ENCODE assay signal across 1 cellular context in the genomic region with DNA sequence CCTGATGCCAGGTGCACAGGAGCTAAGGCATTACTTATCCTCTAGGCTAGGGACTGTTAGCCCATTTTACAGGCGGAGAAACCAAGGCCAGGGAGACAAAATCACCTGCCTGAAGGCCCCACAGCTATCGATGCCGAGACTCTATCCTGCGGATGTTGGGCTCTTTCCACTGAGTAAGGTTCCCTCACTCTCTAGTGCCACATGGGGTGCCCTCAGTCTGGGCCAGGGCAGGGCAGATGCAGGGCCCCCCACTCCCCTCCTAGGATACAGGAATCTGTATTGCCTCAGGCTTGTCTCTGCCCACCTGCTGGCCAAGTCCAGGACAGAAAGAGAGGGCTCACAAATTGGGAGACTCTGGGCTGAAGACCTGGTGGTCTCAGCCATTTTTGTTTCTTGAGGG.
A peak's percentile ranks its signal among the peaks of the same experiment; 100 is the strongest.
TF ChIP-seq lines count a peak whose summit lies in the region.

No MANE protein-coding gene starts in this region.

TF ChIP-seq in K562, 482 proteins besides CTCF, POLR2A, EP300 and RAD21 (continued from another document):
- TF ChIP-seq ZNF592 (IDR thresholded peaks at IDR 0.05) = no peak
- TF ChIP-seq MAFF (IDR thresholded peaks at IDR 0.05; ENCODE audit: low read length) = no peak
- peak; percentile 33; the same call in 1 of the 2 replicates for TF ChIP-seq BCOR (IDR thresholded peaks at IDR 0.05)
- TF ChIP-seq RBM25 (IDR thresholded peaks at IDR 0.05; ENCODE audit: low read depth, low read length, severe bottlenecking) = peak; percentile 86
